Comparison of ENCODE assay signal across 27 cellular contexts in genomic region chr3:14891135-14892132, GRCh38. TPM values are rescaled to one million over a fixed set of nuclear protein-coding genes. Genes with fewer than 3 reads are reported as not detected.
DNase-seq lines count a peak whose midpoint lies in the region; ATAC-seq, FAIRE-seq and TF ChIP-seq lines count a peak whose summit lies in the region.
"Had no signal": no experiment of that assay in that cellular context is flagged by ENCODE, and none has a peak within 500 bp of the region (broad histone marks: within the 10 kb centered on the region; RNA-seq: fewer than 3 reads in every experiment).

No MANE protein-coding gene starts in this region.

- H3K4me1 ChIP-seq in MM.1S (ENCODE audit: low read length) (no peaks in the 10 kb centered on the region), H1 (replicated peaks in 1 of 4; ENCODE audit: control insufficient read depth in 3 of 4, insufficient read depth in 4 of 4, low read length in 3 of 4) (no peaks in the 10 kb centered on the region), body of pancreas (no peaks in the 10 kb centered on the region)

- H3K56ac ChIP-seq in H1 (replicated peaks; ENCODE audit: insufficient read length, low read depth, low read length) = no peak overlapping the region

- H4K5ac ChIP-seq in H1 (ENCODE audit: insufficient read length, low read depth, low read length) = no peak overlapping the region

- no peak overlapping the region for H4K8ac ChIP-seq in H1 (ENCODE audit: extremely low read depth, insufficient read depth, low read length)

- H3K79me2 ChIP-seq in MM.1S (ENCODE audit: low read length) = no peaks in the 10 kb centered on the region
- no peaks in the 10 kb centered on the region for H3K79me2 ChIP-seq in H1 (ENCODE audit: control insufficient read depth in 1 of 2, insufficient read depth in 2 of 2, low read length in 2 of 2)

- H3K27ac ChIP-seq in MM.1S (ENCODE audit: low read length) (no peak overlapping the region), H1 (ENCODE audit: low read depth, low read length) (no peak overlapping the region), body of pancreas (no peak overlapping the region)

- no peak overlapping the region for H2BK120ac ChIP-seq in H1 (replicated peaks; ENCODE audit: low read depth, low read length)

- H3K36me3 Mint-ChIP-seq in activated CD4-positive, alpha-beta memory T cell treated with anti-CD3 and anti-CD28 coated beads, Interleukin-2, amount 10 ng/mL, durations not matched to agents 7 days and 5 days (ENCODE audit: low read depth) = no peaks in the 10 kb centered on the region
- no peaks in the 10 kb centered on the region for H3K36me3 Mint-ChIP-seq in activated CD4-positive, alpha-beta memory T cell treated with anti-CD3 and anti-CD28 coated beads for 36 hours
- no peaks in the 10 kb centered on the region for H3K36me3 Mint-ChIP-seq in stimulated activated memory B cell treated with anti-CD40 and anti-IgM and Interleukin-4, amounts not matched to agents 10 μg/mL and 1 μg/mL and 100 μg/mL, for 72 hours
- H3K36me3 Mint-ChIP-seq: CD14-positive monocyte, WTC11 had no signal

- TF ChIP-seq POLR2A in H1 (IDR thresholded peaks at IDR 0.05; ENCODE audit: control extremely low read depth in 1 of 2, low read depth in 2 of 2, low read length in 2 of 2) = no peak
- no peak for TF ChIP-seq POLR2A in body of pancreas (IDR thresholded peaks at IDR 0.05)

- POLR2A ChIA-PET in activated CD4-positive, alpha-beta memory T cell treated with anti-CD3 and anti-CD28 coated beads, Interleukin-2, amount 10 ng/mL, durations not matched to agents 7 days and 5 days (lab: Charles Lee) = interaction anchor here (1.1 to 1.8 kb wide), 2 partner anchors 10 to 17 kb away, joined by 4 to 9 read pairs; no protein-coding TSS in a partner anchor
- POLR2A ChIA-PET in activated CD4-positive, alpha-beta memory T cell treated with anti-CD3 and anti-CD28 coated beads for 36 hours (lab: Charles Lee) = no interaction called here
- POLR2A ChIA-PET in H1 (lab: Charles Lee; ENCODE audit: partially characterized antibody) = interaction anchor here (1.8 kb wide), 1 partner anchor 12 kb away, joined by 5 read pairs; no protein-coding TSS in a partner anchor

- no peak for FAIRE-seq in H1 (lab: Jason Lieb, UNC)
- FAIRE-seq: G401.6, keratinocyte had no signal

- H3K4me3 ChIP-seq in MM.1S (ENCODE audit: low read length) (no peak overlapping the region), H1 (ENCODE audit: extremely low read depth in 1 of 4, insufficient read depth in 2 of 4, low read depth in 3 of 4, low read length in 4 of 4) (no peak overlapping the region), body of pancreas (no peak overlapping the region)
- H3K4me3 ChIP-seq: GM23338, upper lobe of left lung had no signal

- no peak overlapping the region for H2AK5ac ChIP-seq in H1 (ENCODE audit: low read depth, low read length)

- TF ChIP-seq RAD21 in H1 (IDR thresholded peaks at IDR 0.05 in 1 of 2, conservative IDR thresholded peaks at IDR 0.05 in 1 of 2; ENCODE audit: low read depth in 2 of 2, low read length in 2 of 2) = no peak

- H3F3A ChIP-seq in MM.1S (ENCODE audit: insufficient read depth, low read length) = no peaks in the 10 kb centered on the region

- H2BK5ac ChIP-seq in H1 (ENCODE audit: low read depth, low read length) = no peak overlapping the region

- H2BK15ac ChIP-seq in H1 (ENCODE audit: low read length) = no peak overlapping the region

- no peaks in the 10 kb centered on the region for H3K23me2 ChIP-seq in H1 (ENCODE audit: low read depth, low read length)

- peaks cover 30% of the 10 kb centered on the region for H3K4me1 Mint-ChIP-seq in activated CD4-positive, alpha-beta memory T cell treated with anti-CD3 and anti-CD28 coated beads, Interleukin-2, amount 10 ng/mL, durations not matched to agents 7 days and 5 days
- H3K4me1 Mint-ChIP-seq in activated CD4-positive, alpha-beta memory T cell treated with anti-CD3 and anti-CD28 coated beads for 36 hours (ENCODE audit: low read depth) = peaks cover 9% of the 10 kb centered on the region
- peaks cover 5% of the 10 kb centered on the region for H3K4me1 Mint-ChIP-seq in stimulated activated memory B cell treated with anti-CD40 and anti-IgM and Interleukin-4, amounts not matched to agents 10 μg/mL and 1 μg/mL and 100 μg/mL, for 72 hours
- H3K4me1 Mint-ChIP-seq: CD14-positive monocyte; stimulated activated naive B cell treated with anti-CD40 and anti-IgM and Interleukin-4, amounts not matched to agents 10 μg/mL and 1 μg/mL and 100 μg/mL, for 72 hours had no signal

- H3K9me3 ChIP-seq in MM.1S (replicated peaks; ENCODE audit: insufficient read depth, low read length) = no peaks in the 10 kb centered on the region
- no peaks in the 10 kb centered on the region for H3K9me3 ChIP-seq in H1 (ENCODE audit: insufficient read depth in 2 of 2, low read depth in 1 of 2, low read length in 1 of 2)
- H3K9me3 ChIP-seq in body of pancreas = no peaks in the 10 kb centered on the region
- H3K9me3 ChIP-seq: upper lobe of left lung had no signal

- H3K9ac ChIP-seq in MM.1S (ENCODE audit: low read length) (no peak overlapping the region), H1 (replicated peaks in 1 of 4; ENCODE audit: extremely low read depth in 1 of 4, low read depth in 3 of 4, low read length in 3 of 4) (no peak overlapping the region)

- H2BK20ac ChIP-seq in H1 (ENCODE audit: low read length) = no peak overlapping the region

- H4K91ac ChIP-seq in H1 (replicated peaks; ENCODE audit: insufficient read length, low read length) = no peak overlapping the region

- no peak for TF ChIP-seq EP300 in H1 (IDR thresholded peaks at IDR 0.05; ENCODE audit: borderline replicate concordance in 1 of 2, low read depth in 2 of 2, low read length in 2 of 2)

- TF ChIP-seq CTCF in MM.1S (IDR thresholded peaks at IDR 0.05; ENCODE audit: low read length) (no peak), H1 (IDR thresholded peaks at IDR 0.05; ENCODE audit: control extremely low read depth in 1 of 3, insufficient read depth in 1 of 3, low read depth in 1 of 3, low read length in 3 of 3) (no peak), body of pancreas (IDR thresholded peaks at IDR 0.05) (no peak)

- 94% methylated on average over 12 of the region's 12 CpGs; no CpG with 5 or more reads in 1 of the 2 experiments for WGBS in H1 (ENCODE audit: extremely low coverage in 1 of 2, insufficient coverage in 1 of 2, insufficient read length in 1 of 2, insufficient replicate concordance in 2 of 2, low coverage in 1 of 2, low lambda C conversion rate in 2 of 2, missing lambda C conversion rate in 1 of 2), 2 experiments
- 47 to 58% methylated on average over 9 to 12 of the region's 12 CpGs for WGBS in body of pancreas, 2 donors

- peak; percentile 29 for ATAC-seq in stimulated activated memory B cell treated with anti-CD40 and anti-IgM and Interleukin-4, amounts not matched to agents 10 μg/mL and 1 μg/mL and 100 μg/mL, for 72 hours
- ATAC-seq in body of pancreas = no peak
- ATAC-seq: esophagus mucosa; GM23338; left ventricle myocardium superior; stimulated activated naive B cell treated with anti-CD40 and anti-IgM and Interleukin-4, amounts not matched to agents 10 μg/mL and 1 μg/mL and 100 μg/mL, for 72 hours; WTC11 had no signal

- no peak overlapping the region for H3K18ac ChIP-seq in H1 (ENCODE audit: extremely low read depth, low read length)

- no peaks in the 10 kb centered on the region; the same call in 1 of the 2 replicates for H3K79me1 ChIP-seq in H1 (ENCODE audit: low read depth, low read length)

- no peak for DNase-seq in activated CD4-positive, alpha-beta memory T cell treated with anti-CD3 and anti-CD28 coated beads, Interleukin-2, amount 10 ng/mL, durations not matched to agents 7 days and 5 days
- DNase-seq in activated CD4-positive, alpha-beta memory T cell treated with anti-CD3 and anti-CD28 coated beads for 36 hours = no peak
- DNase-seq in MM.1S (no peak), H1 (ENCODE audit: low read depth in 1 of 2, low spot score in 2 of 2) (no peak), body of pancreas (no peak), NCI-H1092 treated with DMSO at 0.1 percent for 48 hours (lab: John Stamatoyannopoulos, UW) (no peak), iPS-NIHi11 (ENCODE audit: low spot score) (no peak)
- DNase-seq: 8988T; activated naive CD8-positive, alpha-beta T cell treated with anti-CD3 and anti-CD28 coated beads, Interleukin-2, amount 50 U/mL, for 24 hours; activated T-cell treated with anti-CD3 and anti-CD28 coated beads, Interleukin-2, amount 50 U/mL, for 48 hours; caudate nucleus; cortex of kidney; effector memory CD8-positive, alpha-beta T cell; left ventricle myocardium superior; NCI-H1694 treated with DMSO at 0.1 percent for 48 hours; NCI-H446; NCI-H82; stimulated activated CD4-positive, alpha-beta T cell treated with anti-CD3 and anti-CD28 coated beads, Interleukin-15, amount 100 ng/mL, for 24 hours; stimulated activated naive B cell treated with anti-CD40 and anti-IgM and Interleukin-4, amounts not matched to agents 10 μg/mL and 1 μg/mL and 100 μg/mL, for 72 hours; upper lobe of left lung had no signal

- no peak overlapping the region for H3K4me3 Mint-ChIP-seq in activated CD4-positive, alpha-beta memory T cell treated with anti-CD3 and anti-CD28 coated beads, Interleukin-2, amount 10 ng/mL, durations not matched to agents 7 days and 5 days
- H3K4me3 Mint-ChIP-seq in activated CD4-positive, alpha-beta memory T cell treated with anti-CD3 and anti-CD28 coated beads for 36 hours = no peak overlapping the region
- H3K4me3 Mint-ChIP-seq in stimulated activated memory B cell treated with anti-CD40 and anti-IgM and Interleukin-4, amounts not matched to agents 10 μg/mL and 1 μg/mL and 100 μg/mL, for 72 hours = no peak overlapping the region
- H3K4me3 Mint-ChIP-seq: activated naive CD8-positive, alpha-beta T cell treated with anti-CD3 and anti-CD28 coated beads, Interleukin-2, amount 50 U/mL, for 24 hours; CD14-positive monocyte; effector memory CD8-positive, alpha-beta T cell; GM23338; stimulated activated naive B cell treated with anti-CD40 and anti-IgM and Interleukin-4, amounts not matched to agents 10 μg/mL and 1 μg/mL and 100 μg/mL, for 72 hours; WTC11 had no signal

- intact Hi-C loops in activated CD4-positive, alpha-beta memory T cell treated with anti-CD3 and anti-CD28 coated beads for 36 hours (cut with micrococcal nuclease) = no loop called here
- intact Hi-C loops in body of pancreas (cut with DNase I) = no loop called here

- H3K4me2 ChIP-seq in MM.1S (ENCODE audit: low read depth, low read length) (no peak overlapping the region), H1 (ENCODE audit: insufficient read depth in 1 of 2, low read depth in 2 of 2, low read length in 2 of 2) (no peak overlapping the region)
- H3K4me2 ChIP-seq: GM23338 had no signal

- H3K27me3 ChIP-seq in MM.1S (replicated peaks; ENCODE audit: insufficient read depth, low read length) (peaks cover 7% of the 10 kb centered on the region; the same call in 1 of the 2 replicates), H1 (replicated peaks in 1 of 4; ENCODE audit: control insufficient read depth in 3 of 4, extremely low read depth in 1 of 4, insufficient read depth in 3 of 4, low read length in 3 of 4) (no peaks in the 10 kb centered on the region), body of pancreas (no peaks in the 10 kb centered on the region)
- H3K27me3 ChIP-seq: upper lobe of left lung had no signal

- H3K9me2 ChIP-seq in MM.1S (replicated peaks; ENCODE audit: insufficient read depth, low read length) = no peaks in the 10 kb centered on the region

- H2AFZ ChIP-seq in MM.1S (ENCODE audit: low read length) = 0 out of 2 replicates have a peak overlapping the region, but pooled peaks have one; percentile 36
- no peak overlapping the region for H2AFZ ChIP-seq in H1 (ENCODE audit: low read length)
- H2AFZ ChIP-seq: GM23338 had no signal

- 0 out of 2 replicates have a peak overlapping the region, but pooled peaks have one; percentile 6 for H2BK12ac ChIP-seq in H1 (ENCODE audit: low read depth, low read length)

- CTCF ChIA-PET in activated CD4-positive, alpha-beta memory T cell treated with anti-CD3 and anti-CD28 coated beads, Interleukin-2, amount 10 ng/mL, durations not matched to agents 7 days and 5 days (lab: Charles Lee) = interaction anchor here (1.1 to 2.2 kb wide), 3 partner anchors 11 to 30 kb away, joined by 3 to 8 read pairs (median 4); no protein-coding TSS in a partner anchor
- CTCF ChIA-PET in activated CD4-positive, alpha-beta memory T cell treated with anti-CD3 and anti-CD28 coated beads for 36 hours (lab: Charles Lee) = no interaction called here
- CTCF ChIA-PET in H1 (lab: Charles Lee; ENCODE audit: partially characterized antibody) = interaction anchor here (0.9 to 23.5 kb wide), 6 partner anchors 8 to 37 kb away, joined by 3 to 337 read pairs (median 6); no protein-coding TSS in a partner anchor

- H3K36me3 ChIP-seq in MM.1S (replicated peaks; ENCODE audit: insufficient read depth, low read length) (no peaks in the 10 kb centered on the region), H1 (ENCODE audit: control insufficient read depth in 2 of 4, insufficient read depth in 4 of 4, low read length in 3 of 4) (no peaks in the 10 kb centered on the region), body of pancreas (replicated peaks in 1 of 2; ENCODE audit: insufficient read depth in 1 of 2, low read depth in 2 of 2) (no peaks in the 10 kb centered on the region)
- H3K36me3 ChIP-seq: upper lobe of left lung had no signal

- H3K27me3 Mint-ChIP-seq in activated CD4-positive, alpha-beta memory T cell treated with anti-CD3 and anti-CD28 coated beads, Interleukin-2, amount 10 ng/mL, durations not matched to agents 7 days and 5 days = peaks cover 45% of the 10 kb centered on the region
- H3K27me3 Mint-ChIP-seq in activated CD4-positive, alpha-beta memory T cell treated with anti-CD3 and anti-CD28 coated beads for 36 hours = no peaks in the 10 kb centered on the region
- peaks cover 54% of the 10 kb centered on the region for H3K27me3 Mint-ChIP-seq in stimulated activated memory B cell treated with anti-CD40 and anti-IgM and Interleukin-4, amounts not matched to agents 10 μg/mL and 1 μg/mL and 100 μg/mL, for 72 hours

- no peak overlapping the region for H3K23ac ChIP-seq in H1 (ENCODE audit: insufficient read length)

- H3K27ac Mint-ChIP-seq in activated CD4-positive, alpha-beta memory T cell treated with anti-CD3 and anti-CD28 coated beads, Interleukin-2, amount 10 ng/mL, durations not matched to agents 7 days and 5 days = peak overlapping the region; percentile 18
- no peak overlapping the region for H3K27ac Mint-ChIP-seq in activated CD4-positive, alpha-beta memory T cell treated with anti-CD3 and anti-CD28 coated beads for 36 hours
- no peak overlapping the region for H3K27ac Mint-ChIP-seq in stimulated activated memory B cell treated with anti-CD40 and anti-IgM and Interleukin-4, amounts not matched to agents 10 μg/mL and 1 μg/mL and 100 μg/mL, for 72 hours
- H3K27ac Mint-ChIP-seq: activated naive CD8-positive, alpha-beta T cell treated with anti-CD3 and anti-CD28 coated beads, Interleukin-2, amount 50 U/mL, for 24 hours; CD14-positive monocyte; GM23338; stimulated activated naive B cell treated with anti-CD40 and anti-IgM and Interleukin-4, amounts not matched to agents 10 μg/mL and 1 μg/mL and 100 μg/mL, for 72 hours; WTC11 had no signal

- H4K20me1 ChIP-seq in MM.1S (ENCODE audit: insufficient read depth, low read length) (no peaks in the 10 kb centered on the region), H1 (replicated peaks in 1 of 2; ENCODE audit: control insufficient read depth in 1 of 2, insufficient read depth in 2 of 2, low read length in 2 of 2) (no peaks in the 10 kb centered on the region)

- no peaks in the 10 kb centered on the region for H3K9me3 Mint-ChIP-seq in activated CD4-positive, alpha-beta memory T cell treated with anti-CD3 and anti-CD28 coated beads, Interleukin-2, amount 10 ng/mL, durations not matched to agents 7 days and 5 days
- no peaks in the 10 kb centered on the region for H3K9me3 Mint-ChIP-seq in activated CD4-positive, alpha-beta memory T cell treated with anti-CD3 and anti-CD28 coated beads for 36 hours
- H3K9me3 Mint-ChIP-seq in stimulated activated memory B cell treated with anti-CD40 and anti-IgM and Interleukin-4, amounts not matched to agents 10 μg/mL and 1 μg/mL and 100 μg/mL, for 72 hours = peaks cover 3% of the 10 kb centered on the region
- H3K9me3 Mint-ChIP-seq: activated naive CD8-positive, alpha-beta T cell treated with anti-CD3 and anti-CD28 coated beads, Interleukin-2, amount 50 U/mL, for 24 hours; CD14-positive monocyte; effector memory CD8-positive, alpha-beta T cell; GM23338; stimulated activated naive B cell treated with anti-CD40 and anti-IgM and Interleukin-4, amounts not matched to agents 10 μg/mL and 1 μg/mL and 100 μg/mL, for 72 hours had no signal

- H3K14ac ChIP-seq in H1 (ENCODE audit: insufficient read length) = no peak overlapping the region

- no peak overlapping the region for H3K4ac ChIP-seq in H1 (replicated peaks; ENCODE audit: insufficient read length, low read depth, low read length)

RNA-seq across cellular contexts. Expression of gene NR2C2, which starts 55.9 kb away (rescaled TPM):
- total RNA-seq in activated CD4-positive, alpha-beta memory T cell treated with anti-CD3 and anti-CD28 coated beads, Interleukin-2, amount 10 ng/mL, durations not matched to agents 7 days and 5 days = 10 to 100 TPM; 63.9 to 65.8 TPM
- total RNA-seq in activated CD4-positive, alpha-beta memory T cell treated with anti-CD3 and anti-CD28 coated beads for 36 hours = 10 to 100 TPM; 49.5 to 51.1 TPM
- 43.1 and 44.4 TPM in 2 replicates for total RNA-seq in H1 (2021; fragmentation: NEBNext Ultra II Directional; extraction: Animal tissue kit (Norgen Biotek cat#: 25700))
- polyA plus RNA-seq in H1 (2011; rRNA removed) = 16.6 and 17.5 TPM in 2 replicates
- polyA plus RNA-seq in H1 (2011; cell fraction: cytosol; rRNA removed) = 18.1 TPM
- polyA plus RNA-seq in H1 (2011; cell fraction: nucleus; rRNA removed) = 78.9 TPM
- polyA plus RNA-seq in H1 (2012, experiment 1 of 2) = 18.7 to 28.5 TPM (median 26.7 TPM) in 4 replicates
- polyA plus RNA-seq in H1 (2012, experiment 2 of 2) = 2.1 TPM
- polyA plus RNA-seq in H1 (2013, experiment 1 of 2) = 26.7 TPM
- polyA plus RNA-seq in H1 (2013, experiment 2 of 2) = 23.9 TPM
- polyA minus RNA-seq in H1 (2011; rRNA and poly(A)+ RNA removed) = 54.6 and 58.7 TPM in 2 replicates
- polyA minus RNA-seq in H1 (2011; cell fraction: cytosol; rRNA and poly(A)+ RNA removed) = 34.1 TPM
- 93.2 TPM for polyA minus RNA-seq in H1 (2011; cell fraction: nucleus; rRNA and poly(A)+ RNA removed)
- total RNA-seq in body of pancreas = 10 to 100 TPM; 16.9 to 22.1 TPM
